In genomic region chr21:42668620-42669019, GRCh38 we compare ENCODE assay signal across 26 cellular contexts. TPM values are rescaled to one million over a fixed set of nuclear protein-coding genes. Genes with fewer than 3 reads are reported as not detected.
DNase-seq lines count a peak whose midpoint lies in the region; TF ChIP-seq lines count a peak whose summit lies in the region.
"Had no signal": no experiment of that assay in that cellular context is flagged by ENCODE, and none has a peak within 500 bp of the region (broad histone marks: within the 10 kb centered on the region; RNA-seq: fewer than 3 reads in every experiment).

No MANE protein-coding gene starts in this region.

- intact Hi-C loops in A673 (cut with micrococcal nuclease; ENCODE audit: unreplicated experiment): no loop called here
- intact Hi-C loops in esophagus squamous epithelium (cut with DNase I): no loop called here
- intact Hi-C loops in posterior vena cava (cut with DNase I): no loop called here

- peak overlapping the region; percentile 28 to 80 (median 59); a peak in 5 of 7 replicates for H3K27ac Mint-ChIP-seq in H9
- no peak overlapping the region for H3K27ac Mint-ChIP-seq in neural progenitor cell
- H3K27ac Mint-ChIP-seq: activated CD4-positive, alpha-beta memory T cell treated with anti-CD3 and anti-CD28 coated beads, Interleukin-2, amount 10 ng/mL, durations not matched to agents 7 days and 5 days; activated naive CD4-positive, alpha-beta T cell treated with anti-CD3 and anti-CD28 coated beads, Interleukin-2, amount 50 U/mL, for 72 hours; activated T-helper 17 cell treated with anti-CD3 and anti-CD28 coated beads, Interleukin-2, amount 50 U/mL, for 72 hours; progenitor cell of endocrine pancreas had no signal

- TF ChIP-seq CTCF in A673 (conservative IDR thresholded peaks at IDR 0.05; ENCODE audit: low read depth, low read length) (no peak), H9 (conservative IDR thresholded peaks at IDR 0.05) (no peak), esophagus squamous epithelium (IDR thresholded peaks at IDR 0.05) (no peak), neural progenitor cell (IDR thresholded peaks at IDR 0.05) (no peak)

- no peak overlapping the region for H2BK20ac ChIP-seq in H9 (ENCODE audit: low read depth, low read length, poor library complexity, severe bottlenecking)

- no peak overlapping the region for H3K56ac ChIP-seq in H9 (ENCODE audit: insufficient read length, low read depth, low read length)

- peaks cover 38% of the 10 kb centered on the region for H3F3A ChIP-seq in neural progenitor cell (ENCODE audit: low read depth)

- no peak overlapping the region for H4K8ac ChIP-seq in H9 (replicated peaks; ENCODE audit: insufficient read length, low read depth, low read length)

- H3K36me3 Mint-ChIP-seq in H9 (ENCODE audit: insufficient read depth in 1 of 3, low read depth in 3 of 3) (peaks cover 0 to 14% (median 10%) of the 10 kb centered on the region in 3 experiments; a peak in 5 of 7 replicates), neural progenitor cell (peaks cover 7% of the 10 kb centered on the region)
- H3K36me3 Mint-ChIP-seq: activated naive CD4-positive, alpha-beta T cell treated with anti-CD3 and anti-CD28 coated beads, Interleukin-2, amount 50 U/mL, for 72 hours had no signal

- no peak overlapping the region for H3K4me2 ChIP-seq in H9 (ENCODE audit: insufficient read depth, insufficient read length, low read length)
- no peak overlapping the region for H3K4me2 ChIP-seq in neural progenitor cell

- H3K27me3 Mint-ChIP-seq in H9 (ENCODE audit: low read depth) (no peaks in the 10 kb centered on the region; the same call in 1 of the 2 replicates), neural progenitor cell (ENCODE audit: insufficient read depth, low read depth) (peaks cover 24% of the 10 kb centered on the region)
- H3K27me3 Mint-ChIP-seq: activated T-helper 17 cell treated with anti-CD3 and anti-CD28 coated beads, Interleukin-2, amount 50 U/mL, for 72 hours; progenitor cell of endocrine pancreas had no signal

- CTCF ChIA-PET in A673 (lab: Charles Lee): no interaction called here

- H3K9me3 ChIP-seq in A673 (ENCODE audit: low read depth, low read length, poor library complexity, severe bottlenecking) (no peaks in the 10 kb centered on the region), H9 (ENCODE audit: control insufficient read depth, low read depth, low read length) (no peaks in the 10 kb centered on the region), esophagus squamous epithelium (no peaks in the 10 kb centered on the region), neural progenitor cell (ENCODE audit: low read depth) (no peaks in the 10 kb centered on the region)
- H3K9me3 ChIP-seq: BE2C, neutrophil had no signal

- H3K79me1 ChIP-seq in H9 (ENCODE audit: insufficient read depth, low read depth, low read length, poor library complexity, severe bottlenecking): no peaks in the 10 kb centered on the region

- H3K36me3 ChIP-seq in A673 (ENCODE audit: insufficient read depth, low read length, poor library complexity, severe bottlenecking) (no peaks in the 10 kb centered on the region), esophagus squamous epithelium (no peaks in the 10 kb centered on the region), neural progenitor cell (no peaks in the 10 kb centered on the region)
- H3K36me3 ChIP-seq: BE2C, neutrophil had no signal

- no TSS peak for BruUV-seq in A673 (replicated peaks; lab: Mats Ljungman, UMichigan)

- no peak overlapping the region for H2BK15ac ChIP-seq in H9 (ENCODE audit: low read depth, low read length)

- H3K4me1 ChIP-seq in A673 (ENCODE audit: insufficient read depth, low read length, poor library complexity, severe bottlenecking): peaks cover 56% of the 10 kb centered on the region
- peaks cover 3% of the 10 kb centered on the region; the same call in 1 of the 2 replicates for H3K4me1 ChIP-seq in H9 (ENCODE audit: insufficient read depth, low read length)
- peaks cover 0 to 22% (median 0%) of the 10 kb centered on the region in 3 donors for H3K4me1 ChIP-seq in esophagus squamous epithelium
- H3K4me1 ChIP-seq in neural progenitor cell: peaks cover 60% of the 10 kb centered on the region

- no peak for DNase-seq in A673 (ENCODE audit: low spot score)
- no peak for DNase-seq in H9
- no peak for DNase-seq in esophagus squamous epithelium (lab: John Stamatoyannopoulos, UW)
- DNase-seq in neural progenitor cell (ENCODE audit: low spot score): no peak
- no peak for DNase-seq in central memory CD4-positive, alpha-beta T cell
- no peak for DNase-seq in 8988T
- DNase-seq in activated CD8-positive, alpha-beta memory T cell treated with anti-CD3 and anti-CD28 coated beads for 24 hours: no peak
- DNase-seq in posterior vena cava (ENCODE audit: low spot score): no peak
- DNase-seq: activated CD4-positive, alpha-beta memory T cell treated with anti-CD3 and anti-CD28 coated beads, Interleukin-2, amount 10 ng/mL, durations not matched to agents 7 days and 5 days; activated CD4-positive, alpha-beta T cell treated with anti-CD3 and anti-CD28 coated beads for 1 hour; anterior cingulate cortex; BE2C; cortex of kidney; DMS53; NCI-H1417 treated with DMSO at 0.1 percent for 48 hours; NCI-H2081 treated with DMSO at 0.1 percent for 48 hours; NCI-H226; stimulated activated naive CD8-positive, alpha-beta T cell treated with anti-CD3 and anti-CD28 coated beads, Interleukin-15, Interleukin-2, amounts not matched to agents 100 U/mL and 50 U/mL, for 24 hours; T-helper 1 cell had no signal

- POLR2A ChIA-PET in A673 (lab: Charles Lee; ENCODE audit: low non-redundant PET): no interaction called here

- H4K5ac ChIP-seq in H9 (ENCODE audit: insufficient read length, low read depth, low read length): no peak overlapping the region

- no peaks in the 10 kb centered on the region for H4K20me1 ChIP-seq in H9 (ENCODE audit: control insufficient read depth, insufficient read depth, insufficient read length)
- peaks cover 92% of the 10 kb centered on the region for H4K20me1 ChIP-seq in neural progenitor cell (ENCODE audit: low read depth)

- H3K27ac ChIP-seq in A673 (ENCODE audit: low read depth, low read length, poor library complexity, severe bottlenecking) (peak overlapping the region; percentile 34), H9 (ENCODE audit: insufficient read length, low read depth, low read length) (no peak overlapping the region), esophagus squamous epithelium (peak overlapping the region in 2 of 4 donors; percentile 28 to 33), neural progenitor cell (no peak overlapping the region)
- H3K27ac ChIP-seq: neutrophil had no signal

- H3T11ph ChIP-seq in H9 (ENCODE audit: low read length): no peak overlapping the region

- H4K91ac ChIP-seq in H9 (ENCODE audit: insufficient read length, low read depth, low read length): no peak overlapping the region

- H3K9me3 Mint-ChIP-seq in H9 (no peaks in the 10 kb centered on the region), neural progenitor cell (no peaks in the 10 kb centered on the region)
- H3K9me3 Mint-ChIP-seq: activated CD4-positive, alpha-beta memory T cell treated with anti-CD3 and anti-CD28 coated beads, Interleukin-2, amount 10 ng/mL, durations not matched to agents 7 days and 5 days; activated naive CD4-positive, alpha-beta T cell treated with anti-CD3 and anti-CD28 coated beads, Interleukin-2, amount 50 U/mL, for 72 hours; activated T-helper 17 cell treated with anti-CD3 and anti-CD28 coated beads, Interleukin-2, amount 50 U/mL, for 72 hours had no signal

- no peak overlapping the region for H3K18ac ChIP-seq in H9 (ENCODE audit: insufficient read length, low read depth, low read length)

- H3K4me3 Mint-ChIP-seq in H9 (no peak overlapping the region; a peak in 1 of 5 replicates), neural progenitor cell (peak overlapping the region; percentile 15)
- H3K4me3 Mint-ChIP-seq: activated CD4-positive, alpha-beta memory T cell treated with anti-CD3 and anti-CD28 coated beads, Interleukin-2, amount 10 ng/mL, durations not matched to agents 7 days and 5 days; activated T-helper 17 cell treated with anti-CD3 and anti-CD28 coated beads, Interleukin-2, amount 50 U/mL, for 72 hours had no signal

- peaks cover 6% of the 10 kb centered on the region; the same call in 1 of the 2 replicates for H3K79me2 ChIP-seq in H9 (ENCODE audit: insufficient read depth, low read length)
- H3K79me2 ChIP-seq in neural progenitor cell (ENCODE audit: low read depth): peaks cover 45% of the 10 kb centered on the region

- H3K23ac ChIP-seq in H9 (ENCODE audit: insufficient read length, low read depth, low read length): no peak overlapping the region

- no peak overlapping the region for H2AK5ac ChIP-seq in H9 (ENCODE audit: insufficient read length, low read length)

- H3K9ac ChIP-seq in H9 (ENCODE audit: extremely low read depth, insufficient read length, low read length) (no peak overlapping the region), neural progenitor cell (no peak overlapping the region)

- WGBS in H9 (ENCODE audit: extremely low coverage, insufficient read length, low lambda C conversion rate): no CpG with 5 or more reads among the region's 24 CpGs
- 65 to 78% methylated on average over 6 to 24 of the region's 24 CpGs for WGBS in esophagus squamous epithelium, 2 donors

- no peak for TF ChIP-seq POLR2A in esophagus squamous epithelium (IDR thresholded peaks at IDR 0.05)

- H3K4me3 ChIP-seq in A673 (ENCODE audit: low read depth, low read length, poor library complexity, severe bottlenecking): no peak overlapping the region
- peak overlapping the region in 3 of 4 donors; percentile 3 to 44 (median 12) for H3K4me3 ChIP-seq in esophagus squamous epithelium
- H3K4me3 ChIP-seq in neural progenitor cell: no peak overlapping the region
- H3K4me3 ChIP-seq: K562 had no signal

- H2BK5ac ChIP-seq in H9 (ENCODE audit: insufficient read length, low read length): no peak overlapping the region

- no peak overlapping the region for H2BK120ac ChIP-seq in H9 (ENCODE audit: low read depth, low read length, poor library complexity, severe bottlenecking)

- H2AFZ ChIP-seq in H9 (ENCODE audit: low read length) (no peak overlapping the region), neural progenitor cell (replicated peaks) (no peak overlapping the region)

- H3K14ac ChIP-seq in H9 (ENCODE audit: insufficient read depth, low read length): no peak overlapping the region

- no peak overlapping the region for H3K4ac ChIP-seq in H9 (ENCODE audit: low read depth, low read length)

- no peak overlapping the region for H2BK12ac ChIP-seq in H9 (ENCODE audit: insufficient read length, low read depth, low read length)

- H3K4me1 Mint-ChIP-seq in H9: peaks cover 50 to 55% of the 10 kb centered on the region in 2 experiments
- peaks cover 36% of the 10 kb centered on the region for H3K4me1 Mint-ChIP-seq in neural progenitor cell
- H3K4me1 Mint-ChIP-seq: activated T-helper 17 cell treated with anti-CD3 and anti-CD28 coated beads, Interleukin-2, amount 50 U/mL, for 72 hours had no signal

- no peaks in the 10 kb centered on the region for H3K23me2 ChIP-seq in H9 (ENCODE audit: insufficient read length, low read depth, low read length, poor library complexity, severe bottlenecking)

- H3K27me3 ChIP-seq in A673 (replicated peaks; ENCODE audit: insufficient read depth, low read depth, low read length, poor library complexity) (no peaks in the 10 kb centered on the region), H9 (ENCODE audit: insufficient read depth, low read length) (no peaks in the 10 kb centered on the region), esophagus squamous epithelium (peaks cover 0 to 3% (median 0%) of the 10 kb centered on the region in 4 donors), neural progenitor cell (no peaks in the 10 kb centered on the region)
- H3K27me3 ChIP-seq: BE2C had no signal

RNA-seq across cellular contexts. Expression of gene PDE9A, which starts 15.2 kb away (rescaled TPM):
- total RNA-seq in A673 (2021): 14.3 and 19.2 TPM in 2 replicates
- 28.2 and 31.9 TPM in 2 replicates for total RNA-seq in H9 (2021)
- total RNA-seq in esophagus squamous epithelium: 1 to 10 TPM in 3 of 4 donors, under 1 TPM in 1; 0.61 to 2.9 (median 1.8) TPM
- 40.2 and 41.0 TPM in 2 replicates for total RNA-seq in neural progenitor cell (ENCODE audit: low replicate concordance)
- total RNA-seq in posterior vena cava: 1 to 10 TPM; 4.0 to 5.6 TPM
- total RNA-seq: MCF 10A, RPMI7951 had no signal

Comparison
In these comparisons a context has a peak if more than half of its experiments do, and no peak if none do; other contexts are left out.
1. H3K4me3 ChIP-seq: peak in esophagus squamous epithelium (3 of 4); none in A673 (single experiment) and neural progenitor cell (single experiment).